ENCODE assay signal across 16 cellular contexts in genomic region chr1:232317336-232317735, GRCh38.
"Had no signal": no experiment of that assay in that cellular context is flagged by ENCODE, and none has a peak within 500 bp of the region (broad histone marks: within the 10 kb centered on the region; RNA-seq: fewer than 3 reads in every experiment).

No MANE protein-coding gene starts in this region.

- H3K4me3 Mint-ChIP-seq: memory B cell; naive thymus-derived CD4-positive, alpha-beta T cell; neural crest cell had no signal

- H3K4me3 ChIP-seq: colonic mucosa, right atrium auricular region, sigmoid colon, skin epidermis, stomach had no signal

- ATAC-seq: left lobe of liver; naive thymus-derived CD4-positive, alpha-beta T cell had no signal

- H3K36me3 ChIP-seq: colonic mucosa, right atrium auricular region, sigmoid colon, stomach had no signal

- DNase-seq: caudate nucleus; colonic mucosa; dermis blood vessel endothelial cell; islet precursor cell; naive thymus-derived CD4-positive, alpha-beta T cell; posterior cingulate gyrus; sigmoid colon; stimulated activated CD4-positive, alpha-beta T cell treated with anti-CD3 and anti-CD28 coated beads, Interleukin-2, amount 100 ng/mL, for 24 hours; stimulated activated naive CD4-positive, alpha-beta T cell; stomach; substantia nigra had no signal

- H3K27me3 Mint-ChIP-seq: memory B cell had no signal

- H3K9me3 ChIP-seq: colonic mucosa, sigmoid colon had no signal

- H3K27ac ChIP-seq: colonic mucosa, stomach had no signal

- H3K36me3 Mint-ChIP-seq: memory B cell had no signal

- H3K27ac Mint-ChIP-seq: memory B cell; naive thymus-derived CD4-positive, alpha-beta T cell had no signal

- H3K4me1 ChIP-seq: stomach had no signal

- H3K4me1 Mint-ChIP-seq: memory B cell; naive thymus-derived CD4-positive, alpha-beta T cell had no signal

- H3K27me3 ChIP-seq: colonic mucosa, right atrium auricular region, sigmoid colon, stomach had no signal
